In genomic region chr6:52726193-52726542, GRCh38 we compare ENCODE assay signal across 1 cellular context.
TF ChIP-seq lines count a peak whose summit lies in the region.

No MANE protein-coding gene starts in this region.

TF ChIP-seq in GM23338, 12 proteins besides CTCF, POLR2A, EP300 and RAD21 (continued from another document):
- TF ChIP-seq ZNF462 (CRISPR knock-in tag; IDR thresholded peaks at IDR 0.05) (no peak), EZH2phosphoT487 (IDR thresholded peaks at IDR 0.05; ENCODE audit: unreplicated experiment) (no peak), EZH2 (IDR thresholded peaks at IDR 0.05; ENCODE audit: low read depth, unreplicated experiment) (no peak), ETS1 (IDR thresholded peaks at IDR 0.05) (no peak), REST (IDR thresholded peaks at IDR 0.05; ENCODE audit: unreplicated experiment) (no peak), STAT1 (IDR thresholded peaks at IDR 0.05; ENCODE audit: unreplicated experiment) (no peak)
